In the genomic region with DNA sequence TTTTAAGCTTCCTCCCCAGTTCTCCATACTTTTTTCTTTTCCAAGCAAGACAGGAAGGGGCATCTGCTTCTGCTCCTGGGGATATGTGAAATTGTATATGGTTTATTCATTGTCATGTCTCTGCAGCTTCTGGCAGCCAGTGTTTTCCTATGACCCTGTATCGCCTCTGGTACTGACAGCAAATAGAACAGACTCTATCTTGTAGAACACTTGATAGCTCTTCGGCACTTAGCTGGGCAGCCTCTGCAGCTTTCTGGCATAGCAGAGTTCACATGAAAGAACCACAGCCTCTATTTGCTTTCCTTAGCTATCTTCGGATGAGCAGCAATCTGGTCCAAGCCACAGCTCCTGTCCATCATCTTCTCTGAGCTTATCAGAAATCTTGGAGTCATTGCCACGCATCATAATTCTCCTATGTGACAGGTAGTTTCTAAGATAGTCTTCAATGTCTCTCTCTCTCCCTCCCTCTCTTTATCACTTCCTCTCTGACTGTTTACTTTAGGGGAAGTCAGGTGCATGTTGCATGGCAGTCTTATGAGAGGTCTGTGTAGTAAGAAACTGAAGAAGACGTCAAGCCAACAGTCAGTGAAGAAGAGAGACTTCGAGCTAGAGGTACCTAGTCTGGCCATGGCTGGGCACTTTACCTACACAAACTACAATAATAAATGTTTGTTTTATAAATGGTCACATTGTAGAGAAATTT, we compare ENCODE assay signal across 25 cellular contexts.
"Had no signal": no experiment of that assay in that cellular context is flagged by ENCODE, and none has a peak within 500 bp of the region (broad histone marks: within the 10 kb centered on the region; RNA-seq: fewer than 3 reads in every experiment).

No MANE protein-coding gene starts in this region.

- H3K27me3 Mint-ChIP-seq: activated B cell treated with CpG ODN at 0.5 μM for 24 hours; activated CD4-positive, alpha-beta T cell treated with anti-CD3 and anti-CD28 coated beads for 36 hours; dendritic cell treated with granulocyte-macrophage colony-stimulating factor and Interleukin-4, amounts not matched to agents 40 ng/mL and 50 ng/mL, for 4 days; stimulated activated naive B cell treated with anti-CD40 and anti-IgM and Interleukin-4, amounts not matched to agents 10 μg/mL and 1 μg/mL and 100 μg/mL, for 72 hours had no signal

- H3K27ac ChIP-seq: body of pancreas, foreskin keratinocyte, parathyroid adenoma, sigmoid colon, transverse colon, uterus had no signal

- H3K79me2 ChIP-seq: parathyroid adenoma had no signal

- H3K9ac ChIP-seq: parathyroid adenoma had no signal

- H2AFZ ChIP-seq: parathyroid adenoma had no signal

- H3K4me3 Mint-ChIP-seq: activated B cell treated with CpG ODN at 0.5 μM for 24 hours; activated CD4-positive, alpha-beta T cell treated with anti-CD3 and anti-CD28 coated beads for 36 hours; activated naive CD4-positive, alpha-beta T cell treated with anti-CD3 and anti-CD28 coated beads for 36 hours; dendritic cell treated with granulocyte-macrophage colony-stimulating factor and Interleukin-4, amounts not matched to agents 40 ng/mL and 50 ng/mL, for 4 days; nephron; stimulated activated naive B cell treated with anti-CD40 and anti-IgM and Interleukin-4, amounts not matched to agents 10 μg/mL and 1 μg/mL and 100 μg/mL, for 72 hours had no signal

- H3K4me3 ChIP-seq: body of pancreas, sigmoid colon, smooth muscle cell, transverse colon, uterus had no signal

- H3K4me2 ChIP-seq: smooth muscle cell had no signal

- H3K27ac Mint-ChIP-seq: activated B cell treated with CpG ODN at 0.5 μM for 24 hours; activated CD4-positive, alpha-beta T cell treated with anti-CD3 and anti-CD28 coated beads for 36 hours; activated naive CD4-positive, alpha-beta T cell treated with anti-CD3 and anti-CD28 coated beads for 36 hours; dendritic cell treated with granulocyte-macrophage colony-stimulating factor and Interleukin-4, amounts not matched to agents 40 ng/mL and 50 ng/mL, for 4 days; nephron; stimulated activated naive B cell treated with anti-CD40 and anti-IgM and Interleukin-4, amounts not matched to agents 10 μg/mL and 1 μg/mL and 100 μg/mL, for 72 hours had no signal

- H3K36me3 ChIP-seq: sigmoid colon, transverse colon, uterus had no signal

- H3K27me3 ChIP-seq: body of pancreas, foreskin keratinocyte, sigmoid colon, transverse colon, uterus had no signal

- H3K4me1 Mint-ChIP-seq: activated B cell treated with CpG ODN at 0.5 μM for 24 hours; activated CD4-positive, alpha-beta T cell treated with anti-CD3 and anti-CD28 coated beads for 36 hours; nephron; stimulated activated naive B cell treated with anti-CD40 and anti-IgM and Interleukin-4, amounts not matched to agents 10 μg/mL and 1 μg/mL and 100 μg/mL, for 72 hours had no signal

- H3K4me1 ChIP-seq: body of pancreas, parathyroid adenoma, sigmoid colon, transverse colon, uterus had no signal

- ATAC-seq: activated CD4-positive, alpha-beta T cell treated with anti-CD3 and anti-CD28 coated beads for 36 hours; body of pancreas; left ventricle myocardium superior; stimulated activated naive B cell treated with anti-CD40 and anti-IgM and Interleukin-4, amounts not matched to agents 10 μg/mL and 1 μg/mL and 100 μg/mL, for 72 hours had no signal

- H3K36me3 Mint-ChIP-seq: stimulated activated naive B cell treated with anti-CD40 and anti-IgM and Interleukin-4, amounts not matched to agents 10 μg/mL and 1 μg/mL and 100 μg/mL, for 72 hours had no signal

- DNase-seq: activated B cell treated with CpG ODN at 0.5 μM for 24 hours; activated CD4-positive, alpha-beta T cell treated with anti-CD3 and anti-CD28 coated beads for 36 hours; activated CD4-positive, alpha-beta T cell treated with anti-CD3 and anti-CD28 coated beads, Interleukin-2, amount 50 U/mL, for 48 hours; activated effector memory CD4-positive, alpha-beta T cell treated with Interleukin-2 at 50 U/mL for 16 hours; activated naive CD4-positive, alpha-beta T cell treated with anti-CD3 and anti-CD28 coated beads for 36 hours; activated T-cell treated with anti-CD3 and anti-CD28 coated beads, Interleukin-2, amount 50 U/mL, for 48 hours; anterior cingulate cortex; body of pancreas; effector CD4-positive, alpha-beta T cell; hippocampal formation; kidney glomerular epithelial cell; left ventricle myocardium superior; nucleus accumbens; sigmoid colon; stimulated activated CD4-positive, alpha-beta T cell treated with anti-CD3 and anti-CD28 coated beads, Interleukin-15, amount 100 ng/mL, for 24 hours; stimulated activated CD4-positive, alpha-beta T cell treated with anti-CD3 and anti-CD28 coated beads, Interleukin-2, amount 100 ng/mL, for 48 hours; stimulated activated CD8-positive, alpha-beta memory T cell treated with anti-CD3 and anti-CD28 coated beads, Interleukin-4, amount 100 ng/mL, for 48 hours; stimulated activated naive B cell treated with anti-CD40 and anti-IgM and Interleukin-4, amounts not matched to agents 10 μg/mL and 1 μg/mL and 100 μg/mL, for 72 hours; transverse colon; uterus had no signal
